9 cellular contexts compared by ENCODE assay signal in genomic region chr13:110680852-110681251, GRCh38. TPM values are rescaled to one million over a fixed set of nuclear protein-coding genes. Genes with fewer than 3 reads are reported as not detected.
A peak's percentile ranks its signal among the peaks of the same experiment; 100 is the strongest.
DNase-seq lines count a peak whose midpoint lies in the region; ATAC-seq and TF ChIP-seq lines count a peak whose summit lies in the region.
"Had no signal": no experiment of that assay in that cellular context is flagged by ENCODE, and none has a peak within 500 bp of the region (broad histone marks: within the 10 kb centered on the region; RNA-seq: fewer than 3 reads in every experiment).

No MANE protein-coding gene starts in this region.

- peaks cover 0 to 6% of the 10 kb centered on the region in 2 donors for H3K36me3 ChIP-seq in body of pancreas (replicated peaks in 1 of 2; ENCODE audit: insufficient read depth in 1 of 2, low read depth in 2 of 2)

- H3K27me3 ChIP-seq in body of pancreas = no peaks in the 10 kb centered on the region

- DNase-seq in NCI-H2227 (lab: John Stamatoyannopoulos, UW; ENCODE audit: unreplicated experiment) = peak; percentile 1
- no peak for DNase-seq in NCI-H2227 treated with DMSO at 0.1 percent for 48 hours (lab: John Stamatoyannopoulos, UW)
- DNase-seq in Kasumi-1 (lab: John Stamatoyannopoulos, UW) = peak; percentile 6 to 32
- DNase-seq in body of pancreas = no peak
- DNase-seq in progenitor cell of endocrine pancreas (ENCODE audit: low spot score, unreplicated experiment) = no peak
- DNase-seq: Calu3 had no signal

- peaks cover 37% of the 10 kb centered on the region for H3K36me3 Mint-ChIP-seq in progenitor cell of endocrine pancreas (ENCODE audit: insufficient read depth)

- 76 to 81% methylated on average over 7 of the region's 7 CpGs for WGBS in body of pancreas, 2 donors

- H3K27me3 Mint-ChIP-seq in progenitor cell of endocrine pancreas = no peaks in the 10 kb centered on the region

- H3K27ac Mint-ChIP-seq in progenitor cell of endocrine pancreas = no peak overlapping the region

- no peak overlapping the region for H3K27ac ChIP-seq in body of pancreas

- no peak overlapping the region for H3K4me3 Mint-ChIP-seq in progenitor cell of endocrine pancreas (ENCODE audit: low read depth)

- H3K9me3 Mint-ChIP-seq in progenitor cell of endocrine pancreas (ENCODE audit: low read depth) = peaks cover 3% of the 10 kb centered on the region

- H3K4me3 ChIP-seq in body of pancreas = no peak overlapping the region

- no peaks in the 10 kb centered on the region for H3K9me3 ChIP-seq in body of pancreas

- TF ChIP-seq CTCF in body of pancreas (IDR thresholded peaks at IDR 0.05) (peak in 6 of 7 experiments; percentile 9 to 34 (median 15)), progenitor cell of endocrine pancreas (IDR thresholded peaks at IDR 0.05; ENCODE audit: unreplicated experiment) (peak; percentile 50)

- ATAC-seq in body of pancreas (no peak), HG03354 (IDR thresholded peaks at IDR 0.05; ENCODE audit: poor library complexity, severe bottlenecking, unreplicated experiment) (no peak), GM21576 (IDR thresholded peaks at IDR 0.05; ENCODE audit: unreplicated experiment) (no peak), HG02798 (IDR thresholded peaks at IDR 0.05; ENCODE audit: poor library complexity, unreplicated experiment) (no peak)

- peaks cover 16% of the 10 kb centered on the region for H3K4me1 ChIP-seq in body of pancreas

- TF ChIP-seq POLR2A in body of pancreas (IDR thresholded peaks at IDR 0.05) = no peak

- H3K4me1 Mint-ChIP-seq in progenitor cell of endocrine pancreas (ENCODE audit: low read depth) = no peaks in the 10 kb centered on the region

- intact Hi-C loops in body of pancreas (cut with DNase I) = no loop called here

RNA-seq across cellular contexts. Expression of gene CARS2, which starts 25.1 kb away (rescaled TPM):
- 10 to 100 TPM; 30.1 to 43.5 TPM for total RNA-seq in body of pancreas
- total RNA-seq in progenitor cell of endocrine pancreas = 90.4 and 92.4 TPM in 2 replicates

RNA-seq across cellular contexts. Expression of gene ING1, which starts 32.6 kb away (rescaled TPM):
- total RNA-seq in body of pancreas (1 to 10 TPM; 3.4 to 4.6 TPM), progenitor cell of endocrine pancreas (18.5 and 20.7 TPM in 2 replicates)

Comparison
In these comparisons a context has a peak if more than half of its experiments do, and no peak if none do; other contexts are left out.
1. DNase-seq: peak in NCI-H2227 (single experiment) and Kasumi-1 (2 of 2); none in NCI-H2227 treated with DMSO at 0.1 percent for 48 hours (single experiment), body of pancreas (0 of 4) and progenitor cell of endocrine pancreas (single experiment).